Comparison of ENCODE assay signal across 27 cellular contexts in the genomic region with DNA sequence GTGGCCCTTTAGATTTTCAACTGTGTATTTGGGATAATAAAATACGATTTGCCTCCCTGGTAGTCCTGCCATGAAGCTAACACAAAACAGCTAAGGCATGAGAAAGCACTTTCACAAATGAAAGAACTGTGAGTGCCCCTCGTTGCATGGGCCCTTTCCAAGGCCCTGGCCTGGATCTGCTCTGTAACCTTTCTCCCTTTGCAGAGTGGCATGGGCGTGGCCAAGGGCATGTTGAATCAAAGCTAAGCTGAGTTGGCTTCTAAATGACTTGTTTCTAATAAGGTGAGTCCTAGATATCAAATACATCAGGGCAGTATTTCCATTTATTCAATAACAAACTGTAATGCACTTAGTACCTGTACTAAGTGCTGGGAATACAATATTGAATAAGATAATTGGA.
"Had no signal": no experiment of that assay in that cellular context is flagged by ENCODE, and none has a peak within 500 bp of the region (broad histone marks: within the 10 kb centered on the region; RNA-seq: fewer than 3 reads in every experiment).

No MANE protein-coding gene starts in this region.

- ATAC-seq: activated CD4-positive, alpha-beta T cell treated with anti-CD3 and anti-CD28 coated beads for 36 hours; activated CD8-positive, alpha-beta memory T cell treated with anti-CD3 and anti-CD28 coated beads, Interleukin-2, amount 10 ng/mL, durations not matched to agents 7 days and 5 days; activated CD8-positive, alpha-beta T cell treated with anti-CD3 and anti-CD28 coated beads, Interleukin-2, amount 10 ng/mL, durations not matched to agents 7 days and 5 days; activated naive CD8-positive, alpha-beta T cell treated with anti-CD3 and anti-CD28 coated beads, Interleukin-2, amount 50 U/mL, for 24 hours; body of pancreas; effector memory CD8-positive, alpha-beta T cell; foreskin keratinocyte; gastroesophageal sphincter; heart right ventricle had no signal

- H3K4me3 ChIP-seq: adrenal gland, body of pancreas, gastroesophageal sphincter, heart right ventricle had no signal

- DNase-seq: activated CD4-positive, alpha-beta memory T cell treated with anti-CD3 and anti-CD28 coated beads for 36 hours; activated CD4-positive, alpha-beta T cell treated with anti-CD3 and anti-CD28 coated beads for 36 hours; activated CD4-positive, alpha-beta T cell treated with anti-CD3 and anti-CD28 coated beads, Interleukin-2, amount 10 ng/mL, durations not matched to agents 24 days and 14 days; activated CD4-positive, CD25-positive, alpha-beta regulatory T cell; activated CD4-positive, CD25-positive, alpha-beta regulatory T cell treated with anti-CD3 and anti-CD28 coated beads, Interleukin-2, amount 50 U/mL, for 72 hours; activated CD8-positive, alpha-beta memory T cell treated with anti-CD3 and anti-CD28 coated beads, Interleukin-2, amount 10 ng/mL, durations not matched to agents 7 days and 5 days; activated CD8-positive, alpha-beta memory T cell treated with anti-CD3 and anti-CD28 coated beads, Interleukin-2, amount 50 U/mL, for 4 hours; activated CD8-positive, alpha-beta T cell treated with anti-CD3 and anti-CD28 coated beads, Interleukin-2, amount 10 ng/mL, durations not matched to agents 7 days and 5 days; activated effector memory CD4-positive, alpha-beta T cell treated with anti-CD3 and anti-CD28 coated beads, Interleukin-2, amount 50 U/mL, for 16 hours; activated naive CD4-positive, alpha-beta T cell treated with anti-CD3 and anti-CD28 coated beads for 36 hours; activated naive CD8-positive, alpha-beta T cell treated with anti-CD3 and anti-CD28 coated beads for 36 hours; activated naive CD8-positive, alpha-beta T cell treated with anti-CD3 and anti-CD28 coated beads, Interleukin-2, amount 50 U/mL, for 24 hours; activated T-cell treated with anti-CD3 and anti-CD28 coated beads, Interleukin-2, amount 50 U/mL, for 1 hour; activated T-cell treated with anti-CD3 and anti-CD28 coated beads, Interleukin-2, amount 50 U/mL, for 48 hours; adrenal gland; amygdala; aorta; body of pancreas; cortex of kidney; dermis blood vessel endothelial cell; effector CD4-positive, alpha-beta T cell; effector memory CD8-positive, alpha-beta T cell; foreskin keratinocyte; heart right ventricle; T-helper 2 cell had no signal

- H3K9me3 ChIP-seq: adrenal gland, body of pancreas, gastroesophageal sphincter, heart right ventricle had no signal

- H3K27ac ChIP-seq: adrenal gland, body of pancreas, epithelial cell of prostate, foreskin keratinocyte, gastroesophageal sphincter, heart right ventricle had no signal

- H3K27me3 ChIP-seq: adrenal gland, body of pancreas, foreskin keratinocyte, gastroesophageal sphincter, heart right ventricle had no signal

- H3K36me3 ChIP-seq: adrenal gland, gastroesophageal sphincter, heart right ventricle had no signal

- H3K4me1 ChIP-seq: adrenal gland, body of pancreas, foreskin keratinocyte, gastroesophageal sphincter had no signal
